Comparison of ENCODE assay signal across 2 cellular contexts in the genomic region with DNA sequence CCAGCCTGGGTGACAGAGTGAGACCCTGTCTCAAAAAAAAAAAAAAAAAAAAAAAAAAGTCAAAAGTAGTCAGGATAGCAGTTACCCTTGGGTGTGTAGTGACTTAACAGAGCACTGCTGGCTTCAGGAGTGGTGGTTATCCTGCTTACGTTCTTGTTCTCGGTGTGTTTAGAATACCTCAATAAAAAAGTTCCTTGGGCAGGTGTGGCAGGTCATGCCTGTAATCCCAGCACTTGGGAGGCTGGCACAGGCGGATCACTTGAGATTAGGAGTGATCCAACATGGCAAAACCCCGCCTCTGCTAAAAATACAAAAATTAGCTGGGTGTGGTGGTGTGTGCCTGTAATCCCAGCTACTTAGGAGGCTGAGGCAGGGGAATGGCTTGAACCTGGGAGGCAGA. TPM values are rescaled to one million over a fixed set of nuclear protein-coding genes. Genes with fewer than 3 reads are reported as not detected.
"Had no signal": no experiment of that assay in that cellular context is flagged by ENCODE, and none has a peak within 500 bp of the region (broad histone marks: within the 10 kb centered on the region; RNA-seq: fewer than 3 reads in every experiment).

No MANE protein-coding gene starts in this region.

RNA-seq across cellular contexts. Expression of a gene that starts 14.9 kb away (rescaled TPM):
- polyA plus RNA-seq: naive thymus-derived CD4-positive, alpha-beta T cell had no signal

RNA-seq across cellular contexts. Expression of a gene that starts 24.6 kb away (rescaled TPM):
- total RNA-seq: progenitor cell of endocrine pancreas had no signal
- polyA plus RNA-seq: naive thymus-derived CD4-positive, alpha-beta T cell had no signal
